Comparison of ENCODE assay signal across 18 cellular contexts in genomic region chr5:128007939-128008338, GRCh38.
DNase-seq lines count a peak whose midpoint lies in the region; ATAC-seq and TF ChIP-seq lines count a peak whose summit lies in the region.
"Had no signal": no experiment of that assay in that cellular context is flagged by ENCODE, and none has a peak within 500 bp of the region (broad histone marks: within the 10 kb centered on the region; RNA-seq: fewer than 3 reads in every experiment).

No MANE protein-coding gene starts in this region.

- no peaks in the 10 kb centered on the region for H3K9me3 ChIP-seq in Peyer's patch

- H3K4me1 Mint-ChIP-seq in Calu3 (ENCODE audit: low read depth, unreplicated experiment) = peaks cover 45% of the 10 kb centered on the region
- peaks cover 14% of the 10 kb centered on the region for H3K4me1 Mint-ChIP-seq in chondrocyte (ENCODE audit: low read depth)
- H3K4me1 Mint-ChIP-seq in activated T-helper 17 cell treated with anti-CD3 and anti-CD28 coated beads, Interleukin-2, amount 50 U/mL, for 72 hours = no peaks in the 10 kb centered on the region
- H3K4me1 Mint-ChIP-seq: B cell had no signal

- ATAC-seq in HG02852 (IDR thresholded peaks at IDR 0.05; ENCODE audit: unreplicated experiment) (no peak), omental fat pad (ENCODE audit: low FRiP score) (no peak)
- ATAC-seq in activated T-helper 17 cell treated with anti-CD3 and anti-CD28 coated beads, Interleukin-2, amount 50 U/mL, for 72 hours (replicated peaks) = no peak
- ATAC-seq: GM12878 had no signal

- H3K27me3 Mint-ChIP-seq in Calu3 (ENCODE audit: unreplicated experiment) = no peaks in the 10 kb centered on the region
- H3K27me3 Mint-ChIP-seq in chondrocyte (ENCODE audit: low read depth) = no peaks in the 10 kb centered on the region
- H3K27me3 Mint-ChIP-seq in activated T-helper 17 cell treated with anti-CD3 and anti-CD28 coated beads, Interleukin-2, amount 50 U/mL, for 72 hours = no peaks in the 10 kb centered on the region
- H3K27me3 Mint-ChIP-seq: B cell; CD4-positive, alpha-beta T cell had no signal

- H3K36me3 ChIP-seq in Peyer's patch = no peaks in the 10 kb centered on the region

- no peak for TF ChIP-seq CTCF in Calu3 (IDR thresholded peaks at IDR 0.05; ENCODE audit: unreplicated experiment)
- no peak for TF ChIP-seq CTCF in chondrocyte (IDR thresholded peaks at IDR 0.05)
- no peak for TF ChIP-seq CTCF in Peyer's patch (IDR thresholded peaks at IDR 0.05)
- TF ChIP-seq CTCF in omental fat pad (IDR thresholded peaks at IDR 0.05) = no peak

- H3K36me3 Mint-ChIP-seq in Calu3 (ENCODE audit: insufficient read depth, unreplicated experiment) (no peaks in the 10 kb centered on the region), chondrocyte (ENCODE audit: low read depth) (peaks cover 2% of the 10 kb centered on the region)
- no peaks in the 10 kb centered on the region for H3K36me3 Mint-ChIP-seq in activated T-helper 17 cell treated with anti-CD3 and anti-CD28 coated beads, Interleukin-2, amount 50 U/mL, for 72 hours (ENCODE audit: low read depth)

- intact Hi-C loops in Calu3 (cut with micrococcal nuclease; ENCODE audit: unreplicated experiment) = no loop called here

- H3K4me3 Mint-ChIP-seq in Calu3 (ENCODE audit: low read depth, unreplicated experiment) (no peak overlapping the region), chondrocyte (ENCODE audit: unreplicated experiment) (no peak overlapping the region)
- no peak overlapping the region for H3K4me3 Mint-ChIP-seq in activated T-helper 17 cell treated with anti-CD3 and anti-CD28 coated beads, Interleukin-2, amount 50 U/mL, for 72 hours
- H3K4me3 Mint-ChIP-seq: B cell; CD4-positive, alpha-beta T cell had no signal

- H3K9me3 Mint-ChIP-seq in Calu3 (ENCODE audit: low read depth, unreplicated experiment) (no peaks in the 10 kb centered on the region), chondrocyte (ENCODE audit: low read depth) (no peaks in the 10 kb centered on the region)
- H3K9me3 Mint-ChIP-seq in activated T-helper 17 cell treated with anti-CD3 and anti-CD28 coated beads, Interleukin-2, amount 50 U/mL, for 72 hours = no peaks in the 10 kb centered on the region
- H3K9me3 Mint-ChIP-seq: CD4-positive, alpha-beta T cell had no signal

- no peak overlapping the region for H3K4me3 ChIP-seq in Peyer's patch
- H3K4me3 ChIP-seq: GM12878 had no signal

- no peaks in the 10 kb centered on the region for H3K4me1 ChIP-seq in Peyer's patch

- no peak for TF ChIP-seq POLR2A in Peyer's patch (IDR thresholded peaks at IDR 0.05)

- H3K27ac Mint-ChIP-seq in Calu3 (ENCODE audit: unreplicated experiment) (peak overlapping the region; percentile 55), chondrocyte (ENCODE audit: unreplicated experiment) (peak overlapping the region; percentile 84)
- H3K27ac Mint-ChIP-seq in activated T-helper 17 cell treated with anti-CD3 and anti-CD28 coated beads, Interleukin-2, amount 50 U/mL, for 72 hours = no peak overlapping the region
- H3K27ac Mint-ChIP-seq: B cell; CD4-positive, alpha-beta T cell had no signal

- DNase-seq in Calu3 (no peak), NOMO-1 treated with dmso at 0.1 percent for 144 hours (lab: John Stamatoyannopoulos, UW; ENCODE audit: unreplicated experiment) (peak; percentile 21), chondrocyte (ENCODE audit: low spot score) (no peak), kidney glomerular epithelial cell (lab: John Stamatoyannopoulos, UW) (peak; percentile 8), Peyer's patch (no peak), omental fat pad (ENCODE audit: low spot score) (no peak)
- DNase-seq: CD4-positive, alpha-beta T cell; DMS79; NCI-H1048; NCI-H1694; NCI-H2107; NCI-H345; NCI-H69; SHP77 treated with DMSO at 0.1 percent for 48 hours had no signal

- BruUV-seq in Calu3 (replicated peaks; lab: Mats Ljungman, UMichigan) = no TSS peak

- H3K27ac ChIP-seq in Peyer's patch = no peak overlapping the region

- CTCF ChIA-PET in Calu3 (lab: Charles Lee) = interaction anchor here (0.6 to 1.0 kb wide), 2 partner anchors 11 kb away, joined by 3 to 4 read pairs; no protein-coding TSS in a partner anchor

- H3K27me3 ChIP-seq in Peyer's patch = no peaks in the 10 kb centered on the region

Comparison
In these comparisons a context has a peak if more than half of its experiments do, and no peak if none do; other contexts are left out.
1. DNase-seq: peak in NOMO-1 treated with dmso at 0.1 percent for 144 hours (single experiment) and kidney glomerular epithelial cell (single experiment); none in Calu3 (single experiment), chondrocyte (single experiment), Peyer's patch (0 of 3) and omental fat pad (single experiment).